In the genomic region with DNA sequence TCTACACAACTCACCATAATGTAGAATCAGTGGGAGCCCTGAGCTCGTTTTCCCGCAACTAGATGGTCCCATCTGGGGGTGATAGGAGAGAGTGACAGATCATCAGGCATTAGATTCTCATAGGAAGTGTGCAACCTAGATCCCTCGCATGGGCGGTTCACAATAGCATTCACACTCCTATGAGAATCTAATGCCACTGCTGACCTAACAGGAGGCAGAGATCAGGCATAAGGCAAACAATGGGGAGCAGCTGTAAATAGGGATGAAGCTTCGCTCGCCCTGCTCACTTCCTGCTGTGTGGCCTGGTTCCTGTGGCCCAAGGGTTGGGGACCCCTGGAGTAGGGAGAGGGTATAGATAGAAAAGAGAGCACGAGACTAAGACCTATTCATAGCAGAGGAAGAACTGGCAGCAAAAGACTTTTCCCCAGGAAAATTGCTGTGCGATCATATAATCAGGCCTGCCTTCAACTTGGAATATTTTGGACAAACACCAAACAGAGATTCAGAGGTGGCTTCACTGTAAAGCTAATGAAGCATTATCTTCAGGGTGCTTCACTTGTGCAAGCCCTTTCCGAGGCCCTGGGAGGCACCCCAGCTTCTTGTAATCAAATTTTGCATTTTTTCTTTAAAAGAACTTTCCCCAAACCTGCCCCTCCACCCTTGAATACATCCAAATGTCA, we compare ENCODE assay signal across 1 cellular context.
TF ChIP-seq lines count a peak whose summit lies in the region.

No MANE protein-coding gene starts in this region.

TF ChIP-seq in HepG2, 621 proteins besides CTCF, POLR2A, EP300 and RAD21 (continued from another document):
- TF ChIP-seq NFYB (CRISPR knock-in tag; IDR thresholded peaks at IDR 0.05) = peak; percentile 23; the same call in 1 of the 2 replicates
- 0 out of 2 replicates have a peak, but pooled peaks have one; percentile 4 for TF ChIP-seq ZNF619 (CRISPR knock-in tag; IDR thresholded peaks at IDR 0.05)
- TF ChIP-seq, protein P1, sequence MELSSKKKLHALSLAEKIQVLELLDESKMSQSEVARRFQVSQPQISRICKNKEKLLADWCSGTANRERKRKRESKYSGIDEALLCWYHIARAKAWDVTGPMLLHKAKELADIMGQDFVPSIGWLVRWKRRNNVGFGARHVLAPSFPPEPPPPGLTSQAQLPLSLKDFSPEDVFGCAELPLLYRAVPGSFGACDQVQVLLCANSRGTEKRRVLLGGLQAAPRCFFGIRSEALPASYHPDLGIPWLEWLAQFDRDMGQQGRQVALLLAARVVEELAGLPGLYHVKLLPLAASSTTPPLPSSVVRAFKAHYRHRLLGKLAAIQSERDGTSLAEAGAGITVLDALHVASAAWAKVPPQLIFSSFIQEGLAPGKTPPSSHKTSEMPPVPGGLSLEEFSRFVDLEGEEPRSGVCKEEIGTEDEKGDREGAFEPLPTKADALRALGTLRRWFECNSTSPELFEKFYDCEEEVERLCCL (CRISPR knock-in tag; IDR thresholded peaks at IDR 0.05; ENCODE audit: borderline replicate concordance) = no peak
- no peak for TF ChIP-seq KDM3A (CRISPR knock-in tag; IDR thresholded peaks at IDR 0.05; ENCODE audit: low read depth)
- no peak for TF ChIP-seq RORA (CRISPR knock-in tag; IDR thresholded peaks at IDR 0.05)
- TF ChIP-seq, protein P2, sequence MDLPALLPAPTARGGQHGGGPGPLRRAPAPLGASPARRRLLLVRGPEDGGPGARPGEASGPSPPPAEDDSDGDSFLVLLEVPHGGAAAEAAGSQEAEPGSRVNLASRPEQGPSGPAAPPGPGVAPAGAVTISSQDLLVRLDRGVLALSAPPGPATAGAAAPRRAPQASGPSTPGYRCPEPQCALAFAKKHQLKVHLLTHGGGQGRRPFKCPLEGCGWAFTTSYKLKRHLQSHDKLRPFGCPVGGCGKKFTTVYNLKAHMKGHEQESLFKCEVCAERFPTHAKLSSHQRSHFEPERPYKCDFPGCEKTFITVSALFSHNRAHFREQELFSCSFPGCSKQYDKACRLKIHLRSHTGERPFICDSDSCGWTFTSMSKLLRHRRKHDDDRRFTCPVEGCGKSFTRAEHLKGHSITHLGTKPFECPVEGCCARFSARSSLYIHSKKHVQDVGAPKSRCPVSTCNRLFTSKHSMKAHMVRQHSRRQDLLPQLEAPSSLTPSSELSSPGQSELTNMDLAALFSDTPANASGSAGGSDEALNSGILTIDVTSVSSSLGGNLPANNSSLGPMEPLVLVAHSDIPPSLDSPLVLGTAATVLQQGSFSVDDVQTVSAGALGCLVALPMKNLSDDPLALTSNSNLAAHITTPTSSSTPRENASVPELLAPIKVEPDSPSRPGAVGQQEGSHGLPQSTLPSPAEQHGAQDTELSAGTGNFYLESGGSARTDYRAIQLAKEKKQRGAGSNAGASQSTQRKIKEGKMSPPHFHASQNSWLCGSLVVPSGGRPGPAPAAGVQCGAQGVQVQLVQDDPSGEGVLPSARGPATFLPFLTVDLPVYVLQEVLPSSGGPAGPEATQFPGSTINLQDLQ (CRISPR knock-in tag; IDR thresholded peaks at IDR 0.05) = no peak
- TF ChIP-seq, protein P3, sequence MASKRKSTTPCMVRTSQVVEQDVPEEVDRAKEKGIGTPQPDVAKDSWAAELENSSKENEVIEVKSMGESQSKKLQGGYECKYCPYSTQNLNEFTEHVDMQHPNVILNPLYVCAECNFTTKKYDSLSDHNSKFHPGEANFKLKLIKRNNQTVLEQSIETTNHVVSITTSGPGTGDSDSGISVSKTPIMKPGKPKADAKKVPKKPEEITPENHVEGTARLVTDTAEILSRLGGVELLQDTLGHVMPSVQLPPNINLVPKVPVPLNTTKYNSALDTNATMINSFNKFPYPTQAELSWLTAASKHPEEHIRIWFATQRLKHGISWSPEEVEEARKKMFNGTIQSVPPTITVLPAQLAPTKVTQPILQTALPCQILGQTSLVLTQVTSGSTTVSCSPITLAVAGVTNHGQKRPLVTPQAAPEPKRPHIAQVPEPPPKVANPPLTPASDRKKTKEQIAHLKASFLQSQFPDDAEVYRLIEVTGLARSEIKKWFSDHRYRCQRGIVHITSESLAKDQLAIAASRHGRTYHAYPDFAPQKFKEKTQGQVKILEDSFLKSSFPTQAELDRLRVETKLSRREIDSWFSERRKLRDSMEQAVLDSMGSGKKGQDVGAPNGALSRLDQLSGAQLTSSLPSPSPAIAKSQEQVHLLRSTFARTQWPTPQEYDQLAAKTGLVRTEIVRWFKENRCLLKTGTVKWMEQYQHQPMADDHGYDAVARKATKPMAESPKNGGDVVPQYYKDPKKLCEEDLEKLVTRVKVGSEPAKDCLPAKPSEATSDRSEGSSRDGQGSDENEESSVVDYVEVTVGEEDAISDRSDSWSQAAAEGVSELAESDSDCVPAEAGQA (IDR thresholded peaks at IDR 0.05; ENCODE audit: low read depth) = no peak
- TF ChIP-seq, protein P3 (CRISPR knock-in tag; IDR thresholded peaks at IDR 0.05; ENCODE audit: borderline replicate concordance) = no peak
- no peak for TF ChIP-seq RXRA (CRISPR knock-in tag; IDR thresholded peaks at IDR 0.05)
- TF ChIP-seq ZNF501 (CRISPR knock-in tag; IDR thresholded peaks at IDR 0.05) = peak; percentile 42; the same call in 1 of the 2 replicates
- TF ChIP-seq ZFP90 (CRISPR knock-in tag; IDR thresholded peaks at IDR 0.05; ENCODE audit: borderline replicate concordance) = peak; percentile 59
- no peak for TF ChIP-seq BORCS8-MEF2B (CRISPR knock-in tag; IDR thresholded peaks at IDR 0.05)
- no peak for TF ChIP-seq KAT8 (CRISPR knock-in tag; IDR thresholded peaks at IDR 0.05)
